31 cellular contexts compared by ENCODE assay signal in the genomic region with DNA sequence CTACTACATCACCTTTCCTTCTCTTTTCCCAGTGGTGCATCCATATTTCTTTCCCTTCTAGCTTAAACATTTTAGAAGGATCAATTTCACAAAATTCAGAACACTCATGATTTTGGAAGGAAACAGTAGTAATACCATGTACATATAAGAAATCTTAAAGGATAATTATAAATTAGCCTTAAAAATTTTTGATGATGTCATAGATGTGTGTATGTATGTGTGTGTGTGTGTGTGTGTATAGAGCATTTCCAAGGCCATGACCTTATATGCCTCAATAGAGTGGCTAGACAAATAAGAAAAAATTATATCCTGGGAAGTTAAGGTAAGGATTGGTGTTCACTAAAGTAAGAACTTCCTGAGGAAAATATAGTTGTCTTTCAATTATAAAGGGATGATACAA. TPM values are rescaled to one million over a fixed set of nuclear protein-coding genes. Genes with fewer than 3 reads are reported as not detected.
"Had no signal": no experiment of that assay in that cellular context is flagged by ENCODE, and none has a peak within 500 bp of the region (broad histone marks: within the 10 kb centered on the region; RNA-seq: fewer than 3 reads in every experiment).

No MANE protein-coding gene starts in this region.

- H3K27ac ChIP-seq: epithelial cell of prostate, esophagus squamous epithelium, gastrocnemius medialis, heart right ventricle, left lung, lower lobe of right lung had no signal

- ATAC-seq: effector memory CD8-positive, alpha-beta T cell; esophagus mucosa; gastrocnemius medialis; heart right ventricle; left cardiac atrium; left lung; left ventricle myocardium superior; lower lobe of right lung; naive thymus-derived CD4-positive, alpha-beta T cell had no signal

- FAIRE-seq: endometrium, islet of Langerhans, keratinocyte had no signal

- H3K36me3 Mint-ChIP-seq: naive thymus-derived CD4-positive, alpha-beta T cell had no signal

- H3K27ac Mint-ChIP-seq: dendritic cell treated with granulocyte-macrophage colony-stimulating factor and Interleukin-4, amounts not matched to agents 40 ng/mL and 50 ng/mL, for 4 days; effector memory CD8-positive, alpha-beta T cell; endodermal cell; naive thymus-derived CD4-positive, alpha-beta T cell had no signal

- DNase-seq: cortex of kidney; effector CD8-positive, alpha-beta T cell; effector memory CD8-positive, alpha-beta T cell; endodermal cell; erythroblast; esophagus squamous epithelium; foreskin fibroblast; foreskin melanocyte; gastrocnemius medialis; glutamatergic neuron; head of caudate nucleus; heart right ventricle; hippocampal formation; left cardiac atrium; left lung; left ventricle myocardium superior; lower lobe of right lung; mesenchymal stem cell; midbrain; naive thymus-derived CD4-positive, alpha-beta T cell had no signal

- H3K9me3 Mint-ChIP-seq: dendritic cell treated with granulocyte-macrophage colony-stimulating factor and Interleukin-4, amounts not matched to agents 40 ng/mL and 50 ng/mL, for 4 days; endodermal cell had no signal

- H3K4me1 Mint-ChIP-seq: naive thymus-derived CD4-positive, alpha-beta T cell had no signal

- H3K4me3 Mint-ChIP-seq: dendritic cell treated with granulocyte-macrophage colony-stimulating factor and Interleukin-4, amounts not matched to agents 40 ng/mL and 50 ng/mL, for 4 days; effector memory CD8-positive, alpha-beta T cell; endodermal cell; naive thymus-derived CD4-positive, alpha-beta T cell had no signal

- H3K27me3 Mint-ChIP-seq: dendritic cell treated with granulocyte-macrophage colony-stimulating factor and Interleukin-4, amounts not matched to agents 40 ng/mL and 50 ng/mL, for 4 days; effector memory CD8-positive, alpha-beta T cell had no signal

- H3K9me3 ChIP-seq: esophagus squamous epithelium, gastrocnemius medialis, heart right ventricle, left lung, lower lobe of right lung had no signal

- H3K4me3 ChIP-seq: esophagus squamous epithelium, gastrocnemius medialis, heart right ventricle, left lung, lower lobe of right lung had no signal

- H3K4me1 ChIP-seq: esophagus squamous epithelium, gastrocnemius medialis, heart right ventricle, left lung, lower lobe of right lung had no signal

- H3K36me3 ChIP-seq: esophagus squamous epithelium, gastrocnemius medialis, heart right ventricle, left lung, lower lobe of right lung had no signal

- H3K27me3 ChIP-seq: esophagus squamous epithelium, gastrocnemius medialis, heart right ventricle, left lung had no signal

RNA-seq across cellular contexts. Expression of a gene that starts 24.1 kb away (rescaled TPM):
- total RNA-seq: dermis microvascular lymphatic vessel endothelial cell; esophagus mucosa; esophagus squamous epithelium; glomerular endothelial cell; heart right ventricle; left cardiac atrium; left ventricle myocardium superior; lower leg skin; lung microvascular endothelial cell; mononuclear cell; naive thymus-derived CD4-positive, alpha-beta T cell had no signal
- polyA plus RNA-seq: heart right ventricle; keratinocyte; naive thymus-derived CD4-positive, alpha-beta T cell had no signal
